In genomic region chr16:9567674-9568073, GRCh38 we compare ENCODE assay signal across 1 cellular context.
TF ChIP-seq lines count a peak whose summit lies in the region.

No MANE protein-coding gene starts in this region.

TF ChIP-seq in GM23338, 12 proteins besides CTCF, POLR2A, EP300 and RAD21 (continued from another document):
- TF ChIP-seq, protein P1, sequence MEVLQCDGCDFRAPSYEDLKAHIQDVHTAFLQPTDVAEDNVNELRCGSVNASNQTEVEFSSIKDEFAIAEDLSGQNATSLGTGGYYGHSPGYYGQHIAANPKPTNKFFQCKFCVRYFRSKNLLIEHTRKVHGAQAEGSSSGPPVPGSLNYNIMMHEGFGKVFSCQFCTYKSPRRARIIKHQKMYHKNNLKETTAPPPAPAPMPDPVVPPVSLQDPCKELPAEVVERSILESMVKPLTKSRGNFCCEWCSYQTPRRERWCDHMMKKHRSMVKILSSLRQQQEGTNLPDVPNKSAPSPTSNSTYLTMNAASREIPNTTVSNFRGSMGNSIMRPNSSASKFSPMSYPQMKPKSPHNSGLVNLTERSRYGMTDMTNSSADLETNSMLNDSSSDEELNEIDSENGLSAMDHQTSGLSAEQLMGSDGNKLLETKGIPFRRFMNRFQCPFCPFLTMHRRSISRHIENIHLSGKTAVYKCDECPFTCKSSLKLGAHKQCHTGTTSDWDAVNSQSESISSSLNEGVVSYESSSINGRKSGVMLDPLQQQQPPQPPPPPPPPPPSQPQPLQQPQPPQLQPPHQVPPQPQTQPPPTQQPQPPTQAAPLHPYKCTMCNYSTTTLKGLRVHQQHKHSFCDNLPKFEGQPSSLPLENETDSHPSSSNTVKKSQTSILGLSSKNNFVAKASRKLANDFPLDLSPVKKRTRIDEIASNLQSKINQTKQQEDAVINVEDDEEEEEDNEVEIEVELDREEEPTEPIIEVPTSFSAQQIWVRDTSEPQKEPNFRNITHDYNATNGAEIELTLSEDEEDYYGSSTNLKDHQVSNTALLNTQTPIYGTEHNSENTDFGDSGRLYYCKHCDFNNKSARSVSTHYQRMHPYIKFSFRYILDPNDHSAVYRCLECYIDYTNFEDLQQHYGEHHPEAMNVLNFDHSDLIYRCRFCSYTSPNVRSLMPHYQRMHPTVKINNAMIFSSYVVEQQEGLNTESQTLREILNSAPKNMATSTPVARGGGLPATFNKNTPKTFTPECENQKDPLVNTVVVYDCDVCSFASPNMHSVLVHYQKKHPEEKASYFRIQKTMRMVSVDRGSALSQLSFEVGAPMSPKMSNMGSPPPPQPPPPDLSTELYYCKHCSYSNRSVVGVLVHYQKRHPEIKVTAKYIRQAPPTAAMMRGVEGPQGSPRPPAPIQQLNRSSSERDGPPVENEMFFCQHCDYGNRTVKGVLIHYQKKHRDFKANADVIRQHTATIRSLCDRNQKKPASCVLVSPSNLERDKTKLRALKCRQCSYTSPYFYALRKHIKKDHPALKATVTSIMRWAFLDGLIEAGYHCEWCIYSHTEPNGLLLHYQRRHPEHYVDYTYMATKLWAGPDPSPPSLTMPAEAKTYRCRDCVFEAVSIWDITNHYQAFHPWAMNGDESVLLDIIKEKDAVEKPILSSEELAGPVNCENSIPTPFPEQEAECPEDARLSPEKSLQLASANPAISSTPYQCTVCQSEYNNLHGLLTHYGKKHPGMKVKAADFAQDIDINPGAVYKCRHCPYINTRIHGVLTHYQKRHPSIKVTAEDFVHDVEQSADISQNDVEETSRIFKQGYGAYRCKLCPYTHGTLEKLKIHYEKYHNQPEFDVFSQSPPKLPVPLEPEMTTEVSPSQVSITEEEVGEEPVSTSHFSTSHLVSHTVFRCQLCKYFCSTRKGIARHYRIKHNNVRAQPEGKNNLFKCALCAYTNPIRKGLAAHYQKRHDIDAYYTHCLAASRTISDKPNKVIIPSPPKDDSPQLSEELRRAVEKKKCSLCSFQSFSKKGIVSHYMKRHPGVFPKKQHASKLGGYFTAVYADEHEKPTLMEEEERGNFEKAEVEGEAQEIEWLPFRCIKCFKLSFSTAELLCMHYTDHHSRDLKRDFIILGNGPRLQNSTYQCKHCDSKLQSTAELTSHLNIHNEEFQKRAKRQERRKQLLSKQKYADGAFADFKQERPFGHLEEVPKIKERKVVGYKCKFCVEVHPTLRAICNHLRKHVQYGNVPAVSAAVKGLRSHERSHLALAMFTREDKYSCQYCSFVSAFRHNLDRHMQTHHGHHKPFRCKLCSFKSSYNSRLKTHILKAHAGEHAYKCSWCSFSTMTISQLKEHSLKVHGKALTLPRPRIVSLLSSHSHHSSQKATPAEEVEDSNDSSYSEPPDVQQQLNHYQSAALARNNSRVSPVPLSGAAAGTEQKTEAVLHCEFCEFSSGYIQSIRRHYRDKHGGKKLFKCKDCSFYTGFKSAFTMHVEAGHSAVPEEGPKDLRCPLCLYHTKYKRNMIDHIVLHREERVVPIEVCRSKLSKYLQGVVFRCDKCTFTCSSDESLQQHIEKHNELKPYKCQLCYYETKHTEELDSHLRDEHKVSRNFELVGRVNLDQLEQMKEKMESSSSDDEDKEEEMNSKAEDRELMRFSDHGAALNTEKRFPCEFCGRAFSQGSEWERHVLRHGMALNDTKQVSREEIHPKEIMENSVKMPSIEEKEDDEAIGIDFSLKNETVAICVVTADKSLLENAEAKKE (CRISPR knock-in tag; IDR thresholded peaks at IDR 0.05), result no peak
- TF ChIP-seq ZNF331 (CRISPR knock-in tag; IDR thresholded peaks at IDR 0.05; ENCODE audit: low read depth) (no peak), EZH2phosphoT487 (IDR thresholded peaks at IDR 0.05; ENCODE audit: unreplicated experiment) (no peak), NANOG (IDR thresholded peaks at IDR 0.05; ENCODE audit: borderline replicate concordance) (no peak), ETS1 (IDR thresholded peaks at IDR 0.05) (no peak)
TF ChIP-seq in GM23338: peak in this region for 0.
